Comparison of ENCODE assay signal across 8 cellular contexts in genomic region chr17:82458885-82459424, GRCh38. TPM values are rescaled to one million over a fixed set of nuclear protein-coding genes. Genes with fewer than 3 reads are reported as not detected.
DNase-seq lines count a peak whose midpoint lies in the region; ATAC-seq and TF ChIP-seq lines count a peak whose summit lies in the region.

No MANE protein-coding gene starts in this region.

- peak overlapping the region; percentile 24 for H3K9ac ChIP-seq in mammary epithelial cell (ENCODE audit: insufficient read depth, low read length)

- 0% methylated on average over 12 of the region's 62 CpGs for WGBS in mammary epithelial cell (ENCODE audit: low coverage, missing lambda C conversion rate)

- TSS peak; percentile 60 for BruUV-seq in mammary epithelial cell (replicated peaks; lab: Mats Ljungman, UMichigan)

- H2AFZ ChIP-seq in mammary epithelial cell (ENCODE audit: low read depth, low read length): peak overlapping the region; percentile 94

- ATAC-seq in GM18907 (IDR thresholded peaks at IDR 0.05; ENCODE audit: unreplicated experiment) (peak; percentile 26), left colon (peak; percentile 7)

- H3K36me3 ChIP-seq in BE2C (peaks cover 23% of the 10 kb centered on the region), mammary epithelial cell (ENCODE audit: insufficient read depth, low read length) (no peaks in the 10 kb centered on the region)

- no peak for DNase-seq in BE2C
- DNase-seq in NCI-H69 (lab: John Stamatoyannopoulos, UW): peak; percentile 70
- DNase-seq in mammary epithelial cell: peak; percentile 11
- DNase-seq in left colon: no peak
- DNase-seq in substantia nigra (lab: John Stamatoyannopoulos, UW): peak in 3 of 49 donors; percentile 22 to 35 (median 27)
- DNase-seq in stimulated activated CD4-positive, alpha-beta T cell treated with anti-CD3 and anti-CD28 coated beads, Interleukin-1b, Interleukin-23, amount 100 ng/mL, for 48 hours: no peak
- no peak for DNase-seq in globus pallidus (ENCODE audit: low spot score)

- intact Hi-C loops in mammary epithelial cell (cut with micrococcal nuclease): loop anchor here (1.0 to 2.0 kb wide), 5 partner anchors 9 to 93 kb away; partner anchors contain the start of genes CYBC1, HEXD and OGFOD3
- intact Hi-C loops in left colon (cut with DNase I, micrococcal nuclease): no loop called here

- peaks cover 8% of the 10 kb centered on the region for H3K79me2 ChIP-seq in mammary epithelial cell (ENCODE audit: insufficient read depth, low read length)

- dilution Hi-C loops in mammary epithelial cell (cut with HindIII; ENCODE audit: low sequenced_read_pairs): loop anchor here (5.0 kb wide), 1 partner anchor 42 kb away; the partner anchor contains the start of genes HEXD and OGFOD3

- peak overlapping the region; percentile 9 for H3K27ac ChIP-seq in mammary epithelial cell (ENCODE audit: insufficient read depth, low read depth, low read length)
- H3K27ac ChIP-seq in substantia nigra (ENCODE audit: low read depth, low read length, poor library complexity, severe bottlenecking): peak overlapping the region; percentile 80

- H3K4me2 ChIP-seq in mammary epithelial cell (ENCODE audit: insufficient read depth, low read depth, low read length): peak overlapping the region; percentile 94

- no peaks in the 10 kb centered on the region for H3K9me3 ChIP-seq in BE2C
- no peaks in the 10 kb centered on the region for H3K9me3 ChIP-seq in mammary epithelial cell (replicated peaks; ENCODE audit: insufficient read depth, low read length)

- TF ChIP-seq CTCF in BE2C (IDR thresholded peaks at IDR 0.05; ENCODE audit: low read depth, low read length): no peak
- TF ChIP-seq CTCF in mammary epithelial cell (conservative IDR thresholded peaks at IDR 0.05 in 1 of 2, IDR thresholded peaks at IDR 0.05 in 1 of 2; ENCODE audit: extremely low read depth in 1 of 2, insufficient read depth in 1 of 2, low read depth in 1 of 2, low read length in 2 of 2): no peak

- H3K4me3 ChIP-seq in BE2C (ENCODE audit: low read depth, low read length): peak overlapping the region; percentile 92
- H3K4me3 ChIP-seq in mammary epithelial cell (replicated peaks in 1 of 3; ENCODE audit: insufficient read depth in 1 of 3, low read depth in 2 of 3, low read length in 3 of 3): peak overlapping the region; percentile 43 to 88 (median 79)

- H3K4me1 ChIP-seq in BE2C (peaks cover 3% of the 10 kb centered on the region; the same call in 1 of the 2 replicates), mammary epithelial cell (ENCODE audit: insufficient read depth, low read length) (peaks cover 7% of the 10 kb centered on the region)

- H4K20me1 ChIP-seq in mammary epithelial cell (ENCODE audit: insufficient read depth, low read length): no peaks in the 10 kb centered on the region

- CTCF ChIA-PET in mammary epithelial cell (lab: Charles Lee; ENCODE audit: low non-redundant PET): no interaction called here

- in situ Hi-C loops in mammary epithelial cell (cut with MboI; ENCODE audit: low sequenced_read_pairs in 2 of 2): no loop called here

- H3K27me3 ChIP-seq in BE2C: no peaks in the 10 kb centered on the region
- no peaks in the 10 kb centered on the region for H3K27me3 ChIP-seq in mammary epithelial cell (ENCODE audit: insufficient read depth, low read length)

RNA-seq across cellular contexts. Expression of gene NARF, which starts 0.4 kb away (rescaled TPM):
- polyA plus RNA-seq in BE2C (2012; ENCODE audit: insufficient read depth, insufficient read length, low read depth): 108 TPM
- 10 to 100 TPM; 25.0 to 31.5 TPM for total RNA-seq in mammary epithelial cell
- 45.0 TPM for polyA plus RNA-seq in mammary epithelial cell
- 31.3 TPM for polyA minus RNA-seq in mammary epithelial cell
- 10 to 100 TPM; 47.6 to 50.9 TPM for total RNA-seq in left colon

RNA-seq across cellular contexts. Expression of gene CYBC1, which starts 8.4 kb away (rescaled TPM):
- 78.1 TPM for polyA plus RNA-seq in BE2C (2012; ENCODE audit: insufficient read depth, insufficient read length, low read depth)
- 10 to 100 TPM; 21.8 to 38.3 TPM for total RNA-seq in mammary epithelial cell
- 30.3 TPM for polyA plus RNA-seq in mammary epithelial cell
- polyA minus RNA-seq in mammary epithelial cell: 21.6 TPM
- total RNA-seq in left colon: 10 to 100 TPM; 60.8 to 77.8 TPM

RNA-seq across cellular contexts. Expression of gene OGFOD3, which starts 40.6 kb away (rescaled TPM):
- polyA plus RNA-seq in BE2C (2012; ENCODE audit: insufficient read depth, insufficient read length, low read depth): 60.8 TPM
- total RNA-seq in mammary epithelial cell (10 to 100 TPM; 18.5 to 25.6 TPM), left colon (10 to 100 TPM; 28.8 to 31.1 TPM)
- polyA plus RNA-seq in mammary epithelial cell: 26.1 TPM
- polyA minus RNA-seq in mammary epithelial cell: 19.0 TPM

RNA-seq across cellular contexts. Expression of gene HEXD, which starts 40.8 kb away (rescaled TPM):
- polyA plus RNA-seq in BE2C (2012; ENCODE audit: insufficient read depth, insufficient read length, low read depth): 34.3 TPM
- total RNA-seq in mammary epithelial cell (10 to 100 TPM in 1 of 2 donors, 1 to 10 TPM in 1; 6.3 to 13.0 TPM), left colon (10 to 100 TPM; 27.7 to 32.0 TPM)
- 8.0 TPM for polyA plus RNA-seq in mammary epithelial cell
- 3.8 TPM for polyA minus RNA-seq in mammary epithelial cell

Comparison
In these comparisons a context has a peak if more than half of its experiments do, and no peak if none do; other contexts are left out.
1. DNase-seq: peak in NCI-H69 (single experiment) and mammary epithelial cell (single experiment); none in BE2C (single experiment), left colon (0 of 2), stimulated activated CD4-positive, alpha-beta T cell treated with anti-CD3 and anti-CD28 coated beads, Interleukin-1b, Interleukin-23, amount 100 ng/mL, for 48 hours (single experiment) and globus pallidus (single experiment).